Comparison of ENCODE assay signal across 10 cellular contexts in the genomic region with DNA sequence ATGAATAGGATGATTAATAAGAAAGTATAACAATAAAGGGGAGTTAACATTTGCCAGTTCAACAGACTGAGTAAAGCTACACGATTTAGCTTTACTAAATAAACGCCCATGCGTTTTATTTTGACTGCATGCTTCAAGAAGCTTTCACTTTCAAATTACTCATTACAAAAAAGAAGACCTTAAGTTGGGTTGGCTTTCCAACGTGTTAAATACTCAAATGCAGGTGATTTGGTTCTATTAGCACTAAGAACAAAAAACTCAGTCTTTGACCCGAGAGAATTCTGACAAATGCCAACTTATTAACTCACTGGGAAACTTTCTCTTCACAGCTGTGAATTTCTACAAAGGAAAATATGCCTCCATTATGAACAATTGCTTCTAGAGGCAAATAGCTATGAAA. TPM values are rescaled to one million over a fixed set of nuclear protein-coding genes. Genes with fewer than 3 reads are reported as not detected.
DNase-seq lines count a peak whose midpoint lies in the region; ATAC-seq and TF ChIP-seq lines count a peak whose summit lies in the region.
"Had no signal": no experiment of that assay in that cellular context is flagged by ENCODE, and none has a peak within 500 bp of the region (broad histone marks: within the 10 kb centered on the region; RNA-seq: fewer than 3 reads in every experiment).

No MANE protein-coding gene starts in this region.

- H3K36me3 Mint-ChIP-seq in activated T-cell treated with anti-CD3 and anti-CD28 coated beads, Interleukin-2, amount 50 U/mL, for 4 hours (ENCODE audit: insufficient read depth), result peaks cover 31% of the 10 kb centered on the region
- H3K36me3 Mint-ChIP-seq in activated T-helper 1 cell treated with anti-CD3 and anti-CD28 coated beads, Interleukin-12 subunit alpha, Interleukin-12 subunit beta, Interleukin-2, Interleukin-4 antibody, amounts not matched to agents 30 ng/mL and 10 ng/mL and 1 ng/mL, durations not matched to agents 14 hours and 24 hours and 36 hours (ENCODE audit: low read depth), result peaks cover 33% of the 10 kb centered on the region

- TF ChIP-seq CTCF in thoracic aorta (IDR thresholded peaks at IDR 0.05) (no peak), foreskin fibroblast (IDR thresholded peaks at IDR 0.05; ENCODE audit: low read depth, low read length) (no peak)

- no peaks in the 10 kb centered on the region for H3K27me3 Mint-ChIP-seq in activated T-cell treated with anti-CD3 and anti-CD28 coated beads, Interleukin-2, amount 50 U/mL, for 4 hours (ENCODE audit: low read depth)
- H3K27me3 Mint-ChIP-seq in activated T-helper 1 cell treated with anti-CD3 and anti-CD28 coated beads, Interleukin-12 subunit alpha, Interleukin-12 subunit beta, Interleukin-2, Interleukin-4 antibody, amounts not matched to agents 30 ng/mL and 10 ng/mL and 1 ng/mL, durations not matched to agents 14 hours and 24 hours and 36 hours (ENCODE audit: insufficient read depth), result no peaks in the 10 kb centered on the region

- peaks cover 34 to 42% of the 10 kb centered on the region in 2 donors for H3K4me1 ChIP-seq in thoracic aorta (ENCODE audit: control insufficient read depth in 1 of 2, low read depth in 2 of 2)

- H3K4me3 Mint-ChIP-seq in activated T-cell treated with anti-CD3 and anti-CD28 coated beads, Interleukin-2, amount 50 U/mL, for 4 hours, result peak overlapping the region; percentile 40
- H3K4me3 Mint-ChIP-seq in activated T-helper 1 cell treated with anti-CD3 and anti-CD28 coated beads, Interleukin-12 subunit alpha, Interleukin-12 subunit beta, Interleukin-2, Interleukin-4 antibody, amounts not matched to agents 30 ng/mL and 10 ng/mL and 1 ng/mL, durations not matched to agents 14 hours and 24 hours and 36 hours, result peak overlapping the region; percentile 8

- H3K27ac Mint-ChIP-seq in activated T-helper 1 cell treated with anti-CD3 and anti-CD28 coated beads, Interleukin-12 subunit alpha, Interleukin-12 subunit beta, Interleukin-2, Interleukin-4 antibody, amounts not matched to agents 30 ng/mL and 10 ng/mL and 1 ng/mL, durations not matched to agents 14 hours and 24 hours and 36 hours, result peak overlapping the region; percentile 77

- H3K27ac ChIP-seq in thoracic aorta, result no peak overlapping the region
- H3K27ac ChIP-seq: HL-60 had no signal

- H3K9me3 Mint-ChIP-seq in activated T-cell treated with anti-CD3 and anti-CD28 coated beads, Interleukin-2, amount 50 U/mL, for 4 hours, result no peaks in the 10 kb centered on the region
- H3K9me3 Mint-ChIP-seq in activated T-helper 1 cell treated with anti-CD3 and anti-CD28 coated beads, Interleukin-12 subunit alpha, Interleukin-12 subunit beta, Interleukin-2, Interleukin-4 antibody, amounts not matched to agents 30 ng/mL and 10 ng/mL and 1 ng/mL, durations not matched to agents 14 hours and 24 hours and 36 hours, result no peaks in the 10 kb centered on the region

- H3K4me3 ChIP-seq in thoracic aorta (peak overlapping the region; percentile 37), foreskin fibroblast (ENCODE audit: low read depth in 1 of 2, low read length in 2 of 2) (no peak overlapping the region)

- ATAC-seq in activated T-cell treated with anti-CD3 and anti-CD28 coated beads, Interleukin-2, amount 50 U/mL, for 4 hours, result peak; percentile 80 to 83
- peak; percentile 88 for ATAC-seq in HG02885 (IDR thresholded peaks at IDR 0.05; ENCODE audit: poor library complexity, unreplicated experiment)
- ATAC-seq in thoracic aorta (ENCODE audit: insufficient number of reproducible peaks, low FRiP score, low read depth), result no peak

- intact Hi-C loops in activated T-helper 1 cell treated with anti-CD3 and anti-CD28 coated beads, Interleukin-12 subunit alpha, Interleukin-12 subunit beta, Interleukin-2, Interleukin-4 antibody, amounts not matched to agents 30 ng/mL and 10 ng/mL and 1 ng/mL, durations not matched to agents 14 hours and 24 hours and 36 hours (cut with micrococcal nuclease), result loop anchor here (1.0 to 10.0 kb wide), 7 partner anchors 52 to 1487 kb away; partner anchors contain the start of gene ECHDC1

- H3K36me3 ChIP-seq in thoracic aorta, result peaks cover 10% of the 10 kb centered on the region

- H3K9me3 ChIP-seq in thoracic aorta, result no peaks in the 10 kb centered on the region

- peaks cover 32% of the 10 kb centered on the region for H3K4me1 Mint-ChIP-seq in activated T-cell treated with anti-CD3 and anti-CD28 coated beads, Interleukin-2, amount 50 U/mL, for 4 hours (ENCODE audit: low read depth)
- peaks cover 32% of the 10 kb centered on the region for H3K4me1 Mint-ChIP-seq in activated T-helper 1 cell treated with anti-CD3 and anti-CD28 coated beads, Interleukin-12 subunit alpha, Interleukin-12 subunit beta, Interleukin-2, Interleukin-4 antibody, amounts not matched to agents 30 ng/mL and 10 ng/mL and 1 ng/mL, durations not matched to agents 14 hours and 24 hours and 36 hours (ENCODE audit: low read depth)

- no peaks in the 10 kb centered on the region for H3K27me3 ChIP-seq in thoracic aorta (replicated peaks; ENCODE audit: insufficient read depth)

- DNase-seq in activated T-cell treated with anti-CD3 and anti-CD28 coated beads, Interleukin-2, amount 50 U/mL, for 4 hours, result no peak
- DNase-seq in activated T-cell treated with anti-CD3 and anti-CD28 coated beads for 4 hours, result no peak
- DNase-seq in activated T-helper 1 cell treated with anti-CD3 and anti-CD28 coated beads, Interleukin-12 subunit alpha, Interleukin-12 subunit beta, Interleukin-2, Interleukin-4 antibody, amounts not matched to agents 30 ng/mL and 10 ng/mL and 1 ng/mL, durations not matched to agents 14 hours and 24 hours and 36 hours (ENCODE audit: low spot score), result no peak
- DNase-seq in thoracic aorta (ENCODE audit: low spot score), result no peak
- no peak for DNase-seq in foreskin fibroblast
- no peak for DNase-seq in CD1c-positive myeloid dendritic cell (ENCODE audit: extremely low spot score)
- DNase-seq in NCI-H128 (lab: John Stamatoyannopoulos, UW; ENCODE audit: unreplicated experiment), result no peak
- DNase-seq: SIG-M5 had no signal

RNA-seq across cellular contexts. Expression of gene RNF146, which starts 24.8 kb away (rescaled TPM):
- total RNA-seq in activated T-cell treated with anti-CD3 and anti-CD28 coated beads, Interleukin-2, amount 50 U/mL, for 4 hours, result 10 to 100 TPM; 14.5 to 15.8 (median 15.1) TPM
- 18.3 and 20.5 TPM in 2 replicates for total RNA-seq in activated T-helper 1 cell treated with anti-CD3 and anti-CD28 coated beads, Interleukin-12 subunit alpha, Interleukin-12 subunit beta, Interleukin-2, Interleukin-4 antibody, amounts not matched to agents 30 ng/mL and 10 ng/mL and 1 ng/mL, durations not matched to agents 14 hours and 24 hours and 36 hours
- 10 to 100 TPM; 37.6 to 79.6 TPM for total RNA-seq in thoracic aorta

RNA-seq across cellular contexts. Expression of gene ECHDC1, which starts 51.9 kb away (rescaled TPM):
- 10 to 100 TPM; 80.3 to 88.1 (median 86.5) TPM for total RNA-seq in activated T-cell treated with anti-CD3 and anti-CD28 coated beads, Interleukin-2, amount 50 U/mL, for 4 hours
- total RNA-seq in activated T-helper 1 cell treated with anti-CD3 and anti-CD28 coated beads, Interleukin-12 subunit alpha, Interleukin-12 subunit beta, Interleukin-2, Interleukin-4 antibody, amounts not matched to agents 30 ng/mL and 10 ng/mL and 1 ng/mL, durations not matched to agents 14 hours and 24 hours and 36 hours, result 57.4 and 61.8 TPM in 2 replicates
- 10 to 100 TPM; 29.9 to 52.9 TPM for total RNA-seq in thoracic aorta
